Comparison of ENCODE assay signal across 15 cellular contexts in the genomic region with DNA sequence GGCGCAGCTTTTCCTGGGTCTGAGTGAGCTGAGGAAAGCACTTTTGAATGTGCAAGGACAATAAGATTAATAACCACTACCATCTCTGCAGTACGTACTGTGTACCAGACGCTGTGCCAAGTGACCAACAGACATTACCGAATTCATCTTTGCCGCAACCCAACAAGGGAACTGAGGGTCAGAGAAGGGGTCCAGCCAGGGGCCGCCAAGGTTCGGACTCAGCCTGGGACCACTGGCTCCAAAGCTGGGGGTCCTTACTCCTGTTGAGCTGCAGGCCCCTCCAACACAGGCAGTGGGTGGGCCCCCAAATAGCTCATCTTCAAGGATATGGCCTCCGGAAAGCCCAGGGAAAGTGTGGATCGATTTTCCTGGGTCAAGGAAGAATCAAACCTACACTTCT.
"Had no signal": no experiment of that assay in that cellular context is flagged by ENCODE, and none has a peak within 500 bp of the region (broad histone marks: within the 10 kb centered on the region; RNA-seq: fewer than 3 reads in every experiment).

No MANE protein-coding gene starts in this region.

- H3K36me3 ChIP-seq: ascending aorta, cardiac muscle cell, upper lobe of left lung had no signal

- H3K9me3 ChIP-seq: ascending aorta, upper lobe of left lung had no signal

- H3K27me3 ChIP-seq: ascending aorta, cardiac muscle cell, hepatocyte, upper lobe of left lung had no signal

- H3K4me3 Mint-ChIP-seq: activated T-cell treated with anti-CD3 and anti-CD28 coated beads, Interleukin-2, amount 50 U/mL, for 72 hours; effector memory CD8-positive, alpha-beta T cell; natural killer cell treated with Interleukin-12 subunit alpha and Interleukin-12 subunit beta and Interleukin-15 and Interleukin-18, amount 100 ng/mL, for 72 hours had no signal

- H3K4me3 ChIP-seq: ascending aorta, cardiac muscle cell, hepatocyte, lung, upper lobe of left lung had no signal

- DNase-seq: activated CD4-positive, alpha-beta T cell treated with anti-CD3 and anti-CD28 coated beads, Interleukin-2, amount 50 U/mL, for 4 hours; activated gamma-delta T cell treated with Interleukin-2 at 50 U/mL for 16 hours; activated T-cell treated with anti-CD3 and anti-CD28 coated beads, Interleukin-2, amount 50 U/mL, for 72 hours; cortex of kidney; effector memory CD8-positive, alpha-beta T cell; kidney glomerular epithelial cell; SHP77; stimulated activated CD4-positive, alpha-beta T cell treated with anti-CD3 and anti-CD28 coated beads, Interleukin-4, amount 100 ng/mL, for 4 hours; T-helper 2 cell; upper lobe of left lung had no signal

- H3K27ac ChIP-seq: ascending aorta, cardiac muscle cell, hepatocyte had no signal

- H3K27ac Mint-ChIP-seq: activated T-cell treated with anti-CD3 and anti-CD28 coated beads, Interleukin-2, amount 50 U/mL, for 72 hours; effector memory CD8-positive, alpha-beta T cell; natural killer cell treated with Interleukin-12 subunit alpha and Interleukin-12 subunit beta and Interleukin-15 and Interleukin-18, amount 100 ng/mL, for 72 hours had no signal

- H2AFZ ChIP-seq: hepatocyte had no signal

- H3K9me3 Mint-ChIP-seq: activated T-cell treated with anti-CD3 and anti-CD28 coated beads, Interleukin-2, amount 50 U/mL, for 72 hours; effector memory CD8-positive, alpha-beta T cell; natural killer cell treated with Interleukin-12 subunit alpha and Interleukin-12 subunit beta and Interleukin-15 and Interleukin-18, amount 100 ng/mL, for 72 hours had no signal

- H3K4me2 ChIP-seq: hepatocyte had no signal

- H3K79me2 ChIP-seq: hepatocyte had no signal

- ATAC-seq: activated T-cell treated with anti-CD3 and anti-CD28 coated beads, Interleukin-2, amount 50 U/mL, for 72 hours; effector memory CD8-positive, alpha-beta T cell; natural killer cell treated with Interleukin-12 subunit alpha and Interleukin-12 subunit beta and Interleukin-15 and Interleukin-18, amount 100 ng/mL, for 72 hours had no signal

- H3K36me3 Mint-ChIP-seq: natural killer cell treated with Interleukin-12 subunit alpha and Interleukin-12 subunit beta and Interleukin-15 and Interleukin-18, amount 100 ng/mL, for 72 hours had no signal
